11 cellular contexts compared by ENCODE assay signal in genomic region chr4:687975-688694, GRCh38. TPM values are rescaled to one million over a fixed set of nuclear protein-coding genes. Genes with fewer than 3 reads are reported as not detected.
DNase-seq lines count a peak whose midpoint lies in the region; ATAC-seq and TF ChIP-seq lines count a peak whose summit lies in the region.
"Had no signal": no experiment of that assay in that cellular context is flagged by ENCODE, and none has a peak within 500 bp of the region (broad histone marks: within the 10 kb centered on the region; RNA-seq: fewer than 3 reads in every experiment).

No MANE protein-coding gene starts in this region.

- TF ChIP-seq CTCF in AG09309 (IDR thresholded peaks at IDR 0.05; ENCODE audit: control insufficient read depth, insufficient read depth, low read depth, low read length, missing control alignments) (no peak), RWPE1 (conservative IDR thresholded peaks at IDR 0.05; ENCODE audit: low read depth) (no peak), gastroesophageal sphincter (IDR thresholded peaks at IDR 0.05) (no peak), neural progenitor cell (IDR thresholded peaks at IDR 0.05) (no peak)

- no peak for TF ChIP-seq EP300 in gastroesophageal sphincter (IDR thresholded peaks at IDR 0.05)

- peak overlapping the region; percentile 50 for H3K27ac Mint-ChIP-seq in neural progenitor cell
- H3K27ac Mint-ChIP-seq in CD4-positive, alpha-beta memory T cell: no peak overlapping the region

- POLR2A ChIA-PET in RWPE1 (lab: Yijun Ruan, JAX; ENCODE audit: low non-redundant PET): no interaction called here
- POLR2A ChIA-PET in CD4-positive, alpha-beta memory T cell (lab: Charles Lee; ENCODE audit: partially characterized antibody): no interaction called here

- CTCF ChIA-PET in RWPE1 (lab: Yijun Ruan, JAX): no interaction called here
- CTCF ChIA-PET in CD4-positive, alpha-beta memory T cell (lab: Charles Lee; ENCODE audit: partially characterized antibody): no interaction called here

- H3K27me3 Mint-ChIP-seq in neural progenitor cell (ENCODE audit: insufficient read depth, low read depth): peaks cover 14% of the 10 kb centered on the region
- peaks cover 0 to 15% of the 10 kb centered on the region in 2 donors for H3K27me3 Mint-ChIP-seq in CD4-positive, alpha-beta memory T cell

- H3K9me3 ChIP-seq in gastroesophageal sphincter (no peaks in the 10 kb centered on the region), neural progenitor cell (ENCODE audit: low read depth) (no peaks in the 10 kb centered on the region)
- H3K9me3 ChIP-seq in CD4-positive, alpha-beta memory T cell (ENCODE audit: control insufficient read depth in 1 of 2, low read length in 2 of 2): no peaks in the 10 kb centered on the region

- peaks cover 56% of the 10 kb centered on the region for H3K27me3 ChIP-seq in gastroesophageal sphincter
- peaks cover 3% of the 10 kb centered on the region for H3K27me3 ChIP-seq in neural progenitor cell
- H3K27me3 ChIP-seq in CD4-positive, alpha-beta memory T cell (ENCODE audit: insufficient read depth, low read length): no peaks in the 10 kb centered on the region

- intact Hi-C loops in CD4-positive, alpha-beta memory T cell (cut with micrococcal nuclease): no loop called here

- peak overlapping the region; percentile 40 for H3K4me3 ChIP-seq in AG09309 (ENCODE audit: control insufficient read depth, low read depth, low read length)
- H3K4me3 ChIP-seq in gastroesophageal sphincter: peak overlapping the region; percentile 37 to 62
- H3K4me3 ChIP-seq in neural progenitor cell: peak overlapping the region; percentile 39
- no peak overlapping the region for H3K4me3 ChIP-seq in CD4-positive, alpha-beta memory T cell (ENCODE audit: low read length in 2 of 2)

- H3K4me2 ChIP-seq in neural progenitor cell: no peak overlapping the region

- WGBS in gastroesophageal sphincter (ENCODE audit: low coverage in 1 of 2), 2 donors: no CpG with 5 or more reads among the region's 23 CpGs

- H3K36me3 Mint-ChIP-seq in neural progenitor cell: no peaks in the 10 kb centered on the region
- no peaks in the 10 kb centered on the region for H3K36me3 Mint-ChIP-seq in CD4-positive, alpha-beta memory T cell

- no peak for TF ChIP-seq POLR2A in gastroesophageal sphincter (IDR thresholded peaks at IDR 0.05)

- no peaks in the 10 kb centered on the region for H3F3A ChIP-seq in neural progenitor cell (ENCODE audit: low read depth)

- peaks cover 0 to 53% (median 29%) of the 10 kb centered on the region in 3 donors for H3K4me1 ChIP-seq in gastroesophageal sphincter
- H3K4me1 ChIP-seq in neural progenitor cell: peaks cover 11% of the 10 kb centered on the region
- peaks cover 6% of the 10 kb centered on the region for H3K4me1 ChIP-seq in CD4-positive, alpha-beta memory T cell (ENCODE audit: insufficient read depth, low read length)

- ATAC-seq in gastroesophageal sphincter: no peak
- no peak for ATAC-seq in activated CD4-positive, CD25-positive, alpha-beta regulatory T cell treated with anti-CD3 and anti-CD28 coated beads, Interleukin-2, amount 50 U/mL, for 24 hours

- H4K20me1 ChIP-seq in neural progenitor cell (ENCODE audit: low read depth): no peaks in the 10 kb centered on the region

- H3K9ac ChIP-seq in neural progenitor cell: no peak overlapping the region

- H3K4me1 Mint-ChIP-seq in neural progenitor cell: peaks cover 6% of the 10 kb centered on the region
- H3K4me1 Mint-ChIP-seq in CD4-positive, alpha-beta memory T cell: peaks cover 0 to 6% (median 5%) of the 10 kb centered on the region in 4 donors

- H3K9me3 Mint-ChIP-seq in neural progenitor cell: peaks cover 3% of the 10 kb centered on the region
- peaks cover 0 to 2% (median 0%) of the 10 kb centered on the region in 8 donors for H3K9me3 Mint-ChIP-seq in CD4-positive, alpha-beta memory T cell

- H3K27ac ChIP-seq in RWPE1: peak overlapping the region; percentile 77
- H3K27ac ChIP-seq in gastroesophageal sphincter: peak overlapping the region in 3 of 4 donors; percentile 80 to 84 (median 81)
- H3K27ac ChIP-seq in neural progenitor cell: no peak overlapping the region
- H3K27ac ChIP-seq in CD4-positive, alpha-beta memory T cell (ENCODE audit: low read depth, low read length): no peak overlapping the region
- H3K27ac ChIP-seq: WERI-Rb-1 had no signal

- DNase-seq in AG09309 (ENCODE audit: low read depth) (no peak), RWPE1 (ENCODE audit: low spot score) (no peak), neural progenitor cell (ENCODE audit: low spot score) (no peak), SK-N-DZ (ENCODE audit: low spot score) (no peak)
- no peak for DNase-seq in stimulated activated CD4-positive, alpha-beta T cell treated with anti-CD3 and anti-CD28 coated beads, Interleukin-1b, Interleukin-23, amount 100 ng/mL, for 48 hours
- DNase-seq in CD4-positive, alpha-beta memory T cell: no peak
- DNase-seq: amniotic stem cell, WERI-Rb-1 had no signal

- no peaks in the 10 kb centered on the region for H3K36me3 ChIP-seq in gastroesophageal sphincter
- no peaks in the 10 kb centered on the region for H3K36me3 ChIP-seq in neural progenitor cell
- no peaks in the 10 kb centered on the region for H3K36me3 ChIP-seq in CD4-positive, alpha-beta memory T cell (ENCODE audit: insufficient read depth, low read length)
- H3K36me3 ChIP-seq: WERI-Rb-1 had no signal

- H2AFZ ChIP-seq in neural progenitor cell (replicated peaks): peak overlapping the region; percentile 45

- H3K79me2 ChIP-seq in neural progenitor cell (ENCODE audit: low read depth): no peaks in the 10 kb centered on the region

- H3K4me3 Mint-ChIP-seq in neural progenitor cell: no peak overlapping the region
- H3K4me3 Mint-ChIP-seq in CD4-positive, alpha-beta memory T cell: no peak overlapping the region

RNA-seq across cellular contexts. Expression of gene SLC49A3, which starts 0.8 kb away (rescaled TPM):
- total RNA-seq in gastroesophageal sphincter (1 to 10 TPM; 5.2 to 8.7 (median 7.8) TPM), neural progenitor cell (ENCODE audit: low replicate concordance) (1.9 and 3.4 TPM in 2 replicates)
- polyA plus RNA-seq in SK-N-DZ (2014; cell fraction: cytosol; rRNA removed): not detected in 2 replicates
- polyA plus RNA-seq in SK-N-DZ (2014; cell fraction: nucleus; rRNA removed): not detected in 2 replicates
- 1 to 10 TPM; 1.0 to 1.7 TPM for total RNA-seq in CD4-positive, alpha-beta memory T cell
- polyA plus RNA-seq in CD4-positive, alpha-beta memory T cell: not detected
- total RNA-seq: NCI-H460 had no signal

RNA-seq across cellular contexts. Expression of gene MYL5, which starts 13.8 kb away (rescaled TPM):
- total RNA-seq in gastroesophageal sphincter: 10 to 100 TPM in 1 of 4 donors, 1 to 10 TPM in 3; 1.5 to 12.6 (median 3.8) TPM
- total RNA-seq in neural progenitor cell (ENCODE audit: low replicate concordance): 0.21 and 10.0 TPM in 2 replicates
- polyA plus RNA-seq in SK-N-DZ (2014; cell fraction: cytosol; rRNA removed): 1.8 and 2.4 TPM in 2 replicates
- 3.8 and 11.8 TPM in 2 replicates for polyA plus RNA-seq in SK-N-DZ (2014; cell fraction: nucleus; rRNA removed)
- total RNA-seq in CD4-positive, alpha-beta memory T cell: 10 to 100 TPM; 12.1 to 15.4 TPM
- 1 to 10 TPM; 2.1 to 3.2 TPM for polyA plus RNA-seq in CD4-positive, alpha-beta memory T cell

RNA-seq across cellular contexts. Expression of gene ATP5ME, which starts 14.1 kb away (rescaled TPM):
- total RNA-seq in gastroesophageal sphincter (100 to 1,000 TPM in 3 of 4 donors, 10 to 100 TPM in 1; 56.9 to 116 (median 106) TPM), neural progenitor cell (ENCODE audit: low replicate concordance) (95.1 and 114 TPM in 2 replicates)
- 121 and 140 TPM in 2 replicates for polyA plus RNA-seq in SK-N-DZ (2014; cell fraction: cytosol; rRNA removed)
- 74.1 and 256 TPM in 2 replicates for polyA plus RNA-seq in SK-N-DZ (2014; cell fraction: nucleus; rRNA removed)
- total RNA-seq in CD4-positive, alpha-beta memory T cell: 100 to 1,000 TPM; 137 to 152 TPM
- polyA plus RNA-seq in CD4-positive, alpha-beta memory T cell: 100 to 1,000 TPM; 419 to 542 TPM

RNA-seq across cellular contexts. Expression of gene PCGF3, which starts 17.5 kb away (rescaled TPM):
- 10 to 100 TPM; 24.4 to 46.5 (median 40.7) TPM for total RNA-seq in gastroesophageal sphincter
- 44.7 and 59.1 TPM in 2 replicates for total RNA-seq in neural progenitor cell (ENCODE audit: low replicate concordance)
- polyA plus RNA-seq in SK-N-DZ (2014; cell fraction: cytosol; rRNA removed): 29.2 and 44.3 TPM in 2 replicates
- 129 and 164 TPM in 2 replicates for polyA plus RNA-seq in SK-N-DZ (2014; cell fraction: nucleus; rRNA removed)
- 10 to 100 TPM; 66.1 to 73.8 TPM for total RNA-seq in CD4-positive, alpha-beta memory T cell
- 1 to 10 TPM; 2.9 to 5.0 TPM for polyA plus RNA-seq in CD4-positive, alpha-beta memory T cell

Comparison
In these comparisons a context has a peak if more than half of its experiments do, and no peak if none do; other contexts are left out.
1. H3K4me3 ChIP-seq: peak in AG09309 (single experiment), gastroesophageal sphincter (2 of 2) and neural progenitor cell (single experiment); none in CD4-positive, alpha-beta memory T cell (0 of 2).
2. H3K27ac ChIP-seq: peak in RWPE1 (single experiment) and gastroesophageal sphincter (3 of 4); none in neural progenitor cell (single experiment) and CD4-positive, alpha-beta memory T cell (single experiment).